Comparison of ENCODE assay signal across 27 cellular contexts in genomic region chr15:36814708-36815107, GRCh38.
DNase-seq lines count a peak whose midpoint lies in the region; ATAC-seq, FAIRE-seq and TF ChIP-seq lines count a peak whose summit lies in the region.
"Had no signal": no experiment of that assay in that cellular context is flagged by ENCODE, and none has a peak within 500 bp of the region (broad histone marks: within the 10 kb centered on the region; RNA-seq: fewer than 3 reads in every experiment).

No MANE protein-coding gene starts in this region.

- H3K36me3 ChIP-seq in IMR-90 (ENCODE audit: control insufficient read depth, insufficient read depth, low read length) (no peaks in the 10 kb centered on the region), H1 (ENCODE audit: control insufficient read depth in 2 of 4, insufficient read depth in 4 of 4, low read length in 3 of 4) (no peaks in the 10 kb centered on the region), liver (ENCODE audit: control insufficient read depth in 4 of 4, insufficient read depth in 3 of 4, low read depth in 1 of 4, low read length in 3 of 4) (no peaks in the 10 kb centered on the region), neuronal stem cell (replicated peaks in 1 of 2; ENCODE audit: control insufficient read depth in 2 of 2, insufficient read depth in 2 of 2, low read length in 2 of 2) (no peaks in the 10 kb centered on the region)
- H3K36me3 ChIP-seq: Peyer's patch, vagina had no signal

- in situ Hi-C loops in IMR-90 (cut with MboI; ENCODE audit: low sequenced_read_pairs) = no loop called here

- no peak overlapping the region for H3K56ac ChIP-seq in IMR-90 (ENCODE audit: extremely low read depth, insufficient read depth, low read length)
- H3K56ac ChIP-seq in H1 (replicated peaks; ENCODE audit: insufficient read length, low read depth, low read length) = no peak overlapping the region

- H3K9ac ChIP-seq in IMR-90 (ENCODE audit: low read depth, low read length) (no peak overlapping the region), H1 (replicated peaks in 1 of 4; ENCODE audit: extremely low read depth in 1 of 4, low read depth in 3 of 4, low read length in 3 of 4) (no peak overlapping the region), liver (ENCODE audit: low read depth in 1 of 2, low read length in 2 of 2) (peak overlapping the region in 1 of 2 donors; percentile 65), neuronal stem cell (ENCODE audit: low read depth, low read length, poor library complexity) (no peak overlapping the region)

- no peak overlapping the region for H2BK15ac ChIP-seq in IMR-90 (ENCODE audit: low read depth, low read length)
- no peak overlapping the region for H2BK15ac ChIP-seq in H1 (ENCODE audit: low read length)
- H2BK15ac ChIP-seq in neuronal stem cell (ENCODE audit: low read length) = no peak overlapping the region

- no peak overlapping the region for H2AK9ac ChIP-seq in IMR-90 (replicated peaks; ENCODE audit: low read depth, low read length, poor library complexity)

- H3K79me2 ChIP-seq in H1 (ENCODE audit: control insufficient read depth in 1 of 2, insufficient read depth in 2 of 2, low read length in 2 of 2) = peaks cover 0 to 3% of the 10 kb centered on the region in 2 experiments; a peak in 1 of 4 replicates

- H3K9me3 ChIP-seq in IMR-90 (ENCODE audit: control insufficient read depth, insufficient read depth, low read length) = no peaks in the 10 kb centered on the region; the same call in 1 of the 2 replicates
- no peaks in the 10 kb centered on the region for H3K9me3 ChIP-seq in H1 (ENCODE audit: insufficient read depth in 2 of 2, low read depth in 1 of 2, low read length in 1 of 2)
- no peaks in the 10 kb centered on the region for H3K9me3 ChIP-seq in liver (ENCODE audit: control insufficient read depth in 4 of 4, low read length in 3 of 4)
- no peaks in the 10 kb centered on the region for H3K9me3 ChIP-seq in neuronal stem cell (replicated peaks in 1 of 2; ENCODE audit: control insufficient read depth in 2 of 2, insufficient read depth in 1 of 2, low read depth in 1 of 2, low read length in 2 of 2)
- H3K9me3 ChIP-seq: Peyer's patch, vagina had no signal

- dilution Hi-C loops in IMR-90 (cut with HindIII; ENCODE audit: low sequenced_read_pairs, unreplicated experiment) = no loop called here

- no peak overlapping the region for H3K4me3 Mint-ChIP-seq in stimulated activated naive B cell treated with anti-CD40 and anti-IgM and Interleukin-4, amounts not matched to agents 10 μg/mL and 1 μg/mL and 100 μg/mL, for 72 hours
- H3K4me3 Mint-ChIP-seq: activated T-cell treated with anti-CD3 and anti-CD28 coated beads, Interleukin-2, amount 50 U/mL, for 24 hours; CD14-positive monocyte; dendritic cell treated with granulocyte-macrophage colony-stimulating factor and Interleukin-4, amounts not matched to agents 40 ng/mL and 50 ng/mL, for 4 days; naive B cell had no signal

- H4K91ac ChIP-seq in IMR-90 (ENCODE audit: insufficient read depth, low read depth, low read length) (no peak overlapping the region), H1 (replicated peaks; ENCODE audit: insufficient read length, low read length) (no peak overlapping the region), neuronal stem cell (ENCODE audit: low read depth, low read length, poor library complexity) (no peak overlapping the region)

- H2BK120ac ChIP-seq in IMR-90 (ENCODE audit: low read depth, low read length) (no peak overlapping the region), H1 (replicated peaks; ENCODE audit: low read depth, low read length) (no peak overlapping the region), neuronal stem cell (ENCODE audit: low read depth, low read length) (no peak overlapping the region)

- no peaks in the 10 kb centered on the region for H3K27me3 Mint-ChIP-seq in stimulated activated naive B cell treated with anti-CD40 and anti-IgM and Interleukin-4, amounts not matched to agents 10 μg/mL and 1 μg/mL and 100 μg/mL, for 72 hours
- H3K27me3 Mint-ChIP-seq: activated T-cell treated with anti-CD3 and anti-CD28 coated beads, Interleukin-2, amount 50 U/mL, for 24 hours; dendritic cell treated with granulocyte-macrophage colony-stimulating factor and Interleukin-4, amounts not matched to agents 40 ng/mL and 50 ng/mL, for 4 days; naive B cell had no signal

- BruUV-seq in IMR-90 (replicated peaks; lab: Mats Ljungman, UMichigan) = no TSS peak

- no peak overlapping the region for H3K4ac ChIP-seq in IMR-90 (ENCODE audit: low read depth, low read length)
- no peak overlapping the region for H3K4ac ChIP-seq in H1 (replicated peaks; ENCODE audit: insufficient read length, low read depth, low read length)
- H3K4ac ChIP-seq in neuronal stem cell (ENCODE audit: low read length) = no peak overlapping the region

- H3K27me3 ChIP-seq in IMR-90 (ENCODE audit: control insufficient read depth, insufficient read depth, low read length) (no peaks in the 10 kb centered on the region), H1 (replicated peaks in 1 of 4; ENCODE audit: control insufficient read depth in 3 of 4, extremely low read depth in 1 of 4, insufficient read depth in 3 of 4, low read length in 3 of 4) (no peaks in the 10 kb centered on the region), liver (ENCODE audit: control insufficient read depth in 4 of 4, insufficient read depth in 4 of 4, low read length in 3 of 4) (no peaks in the 10 kb centered on the region), neuronal stem cell (ENCODE audit: control insufficient read depth in 3 of 3, insufficient read depth in 3 of 3, low read depth in 1 of 3, low read length in 3 of 3) (no peaks in the 10 kb centered on the region)
- H3K27me3 ChIP-seq: Peyer's patch, vagina had no signal

- no peak for TF ChIP-seq CTCF in AG10803 (conservative IDR thresholded peaks at IDR 0.05; ENCODE audit: low read length)
- TF ChIP-seq CTCF in IMR-90 (conservative IDR thresholded peaks at IDR 0.05; ENCODE audit: low read depth, low read length) = no peak
- no peak for TF ChIP-seq CTCF in H1 (IDR thresholded peaks at IDR 0.05; ENCODE audit: control extremely low read depth in 1 of 3, insufficient read depth in 1 of 3, low read depth in 1 of 3, low read length in 3 of 3)
- no peak for TF ChIP-seq CTCF in liver (IDR thresholded peaks at IDR 0.05; ENCODE audit: low read depth, low read length, missing input control)

- H3K23ac ChIP-seq in IMR-90 (ENCODE audit: low read depth, low read length) (no peak overlapping the region), H1 (ENCODE audit: insufficient read length) (no peak overlapping the region), neuronal stem cell (ENCODE audit: low read depth, low read length, poor library complexity) (no peak overlapping the region)

- H3K4me2 ChIP-seq in IMR-90 (ENCODE audit: low read depth, low read length) (no peak overlapping the region), H1 (ENCODE audit: insufficient read depth in 1 of 2, low read depth in 2 of 2, low read length in 2 of 2) (no peak overlapping the region), neuronal stem cell (ENCODE audit: insufficient read depth, low read length, poor library complexity, severe bottlenecking) (no peak overlapping the region)

- no peak overlapping the region for H2BK12ac ChIP-seq in H1 (ENCODE audit: low read depth, low read length)
- no peak overlapping the region for H2BK12ac ChIP-seq in neuronal stem cell (ENCODE audit: low read length)

- H3K18ac ChIP-seq in IMR-90 (ENCODE audit: low read depth, low read length) (no peak overlapping the region), H1 (ENCODE audit: extremely low read depth, low read length) (no peak overlapping the region), neuronal stem cell (ENCODE audit: low read length) (no peak overlapping the region)

- ATAC-seq in IMR-90 (ENCODE audit: low read depth) (no peak; the same call in 1 of the 2 replicates), HG02884 (IDR thresholded peaks at IDR 0.05; ENCODE audit: unreplicated experiment) (no peak)
- no peak for ATAC-seq in stimulated activated naive B cell treated with anti-CD40 and anti-IgM and Interleukin-4, amounts not matched to agents 10 μg/mL and 1 μg/mL and 100 μg/mL, for 72 hours (replicated peaks)
- ATAC-seq: left cardiac atrium had no signal

- no peak overlapping the region for H2AFZ ChIP-seq in IMR-90 (replicated peaks; ENCODE audit: low read length, poor library complexity)
- H2AFZ ChIP-seq in H1 (ENCODE audit: low read length) = no peak overlapping the region
- H2AFZ ChIP-seq in neuronal stem cell (ENCODE audit: low read length) = no peak overlapping the region

- H2AK5ac ChIP-seq in IMR-90 (ENCODE audit: low read depth, low read length) (no peak overlapping the region), H1 (ENCODE audit: low read depth, low read length) (no peak overlapping the region), neuronal stem cell (ENCODE audit: low read depth, low read length) (no peak overlapping the region)

- H3K4me3 ChIP-seq in AG10803 (ENCODE audit: low read length) (no peak overlapping the region), IMR-90 (ENCODE audit: insufficient read depth, low read depth, low read length) (no peak overlapping the region), H1 (ENCODE audit: extremely low read depth in 1 of 4, insufficient read depth in 2 of 4, low read depth in 3 of 4, low read length in 4 of 4) (no peak overlapping the region), liver (ENCODE audit: low read depth in 1 of 3, low read length in 3 of 3) (no peak overlapping the region), neuronal stem cell (ENCODE audit: low read length in 2 of 2) (no peak overlapping the region)
- H3K4me3 ChIP-seq: Peyer's patch, vagina had no signal

- H3K4me1 Mint-ChIP-seq in stimulated activated naive B cell treated with anti-CD40 and anti-IgM and Interleukin-4, amounts not matched to agents 10 μg/mL and 1 μg/mL and 100 μg/mL, for 72 hours = peaks cover 0 to 2% of the 10 kb centered on the region in 2 donors
- H3K4me1 Mint-ChIP-seq: naive B cell had no signal

- intact Hi-C loops in IMR-90 (cut with micrococcal nuclease) = no loop called here

- CTCF ChIA-PET in IMR-90 (lab: Yijun Ruan, JAX) = no interaction called here
- CTCF ChIA-PET in H1 (lab: Charles Lee; ENCODE audit: partially characterized antibody) = no interaction called here

- no peaks in the 10 kb centered on the region for H3K79me1 ChIP-seq in IMR-90 (ENCODE audit: low read depth in 1 of 2, low read length in 2 of 2)
- H3K79me1 ChIP-seq in H1 (ENCODE audit: low read depth, low read length) = no peaks in the 10 kb centered on the region
- H3K79me1 ChIP-seq in neuronal stem cell (ENCODE audit: low read depth, low read length) = no peaks in the 10 kb centered on the region

- H4K20me1 ChIP-seq in IMR-90 (ENCODE audit: insufficient read depth, low read length) = no peaks in the 10 kb centered on the region
- no peaks in the 10 kb centered on the region for H4K20me1 ChIP-seq in H1 (replicated peaks in 1 of 2; ENCODE audit: control insufficient read depth in 1 of 2, insufficient read depth in 2 of 2, low read length in 2 of 2)

- H3K14ac ChIP-seq in IMR-90 (replicated peaks; ENCODE audit: low read depth, low read length) = no peak overlapping the region
- no peak overlapping the region for H3K14ac ChIP-seq in H1 (ENCODE audit: insufficient read length)
- H3K14ac ChIP-seq in neuronal stem cell (ENCODE audit: low read length) = no peak overlapping the region

- POLR2A ChIA-PET in IMR-90 (lab: Charles Lee; ENCODE audit: unreplicated experiment) = interaction anchor here (0.6 kb wide), 1 partner anchor 980 kb away, joined by 4 read pairs; no protein-coding TSS in a partner anchor
- POLR2A ChIA-PET in H1 (lab: Charles Lee; ENCODE audit: partially characterized antibody) = no interaction called here

- H2BK5ac ChIP-seq in IMR-90 (ENCODE audit: low read depth, low read length, poor library complexity, severe bottlenecking) (no peak overlapping the region), H1 (ENCODE audit: low read depth, low read length) (no peak overlapping the region), neuronal stem cell (ENCODE audit: low read length) (no peak overlapping the region)

- H2BK20ac ChIP-seq in IMR-90 (ENCODE audit: low read depth, low read length) (no peak overlapping the region), H1 (ENCODE audit: low read length) (no peak overlapping the region)

- H3K27ac Mint-ChIP-seq in stimulated activated naive B cell treated with anti-CD40 and anti-IgM and Interleukin-4, amounts not matched to agents 10 μg/mL and 1 μg/mL and 100 μg/mL, for 72 hours = no peak overlapping the region
- H3K27ac Mint-ChIP-seq: activated T-cell treated with anti-CD3 and anti-CD28 coated beads, Interleukin-2, amount 50 U/mL, for 24 hours; CD14-positive monocyte; dendritic cell treated with granulocyte-macrophage colony-stimulating factor and Interleukin-4, amounts not matched to agents 40 ng/mL and 50 ng/mL, for 4 days; naive B cell had no signal

- H4K8ac ChIP-seq in IMR-90 (ENCODE audit: low read depth in 2 of 2, low read length in 2 of 2) (no peak overlapping the region), H1 (ENCODE audit: extremely low read depth, insufficient read depth, low read length) (no peak overlapping the region), neuronal stem cell (ENCODE audit: low read depth, low read length) (no peak overlapping the region)

- H3K9me3 Mint-ChIP-seq in stimulated activated naive B cell treated with anti-CD40 and anti-IgM and Interleukin-4, amounts not matched to agents 10 μg/mL and 1 μg/mL and 100 μg/mL, for 72 hours = no peaks in the 10 kb centered on the region
- H3K9me3 Mint-ChIP-seq: activated T-cell treated with anti-CD3 and anti-CD28 coated beads, Interleukin-2, amount 50 U/mL, for 24 hours; naive B cell had no signal

- TF ChIP-seq EP300 in H1 (IDR thresholded peaks at IDR 0.05; ENCODE audit: borderline replicate concordance in 1 of 2, low read depth in 2 of 2, low read length in 2 of 2) = no peak

- no CpG with 5 or more reads among the region's 1 CpG for WGBS in IMR-90 (ENCODE audit: extremely low coverage in 2 of 2, insufficient read length in 1 of 2), 2 experiments
- 91% methylated on average over 1 of the region's 1 CpG; no CpG with 5 or more reads in 1 of the 2 experiments for WGBS in H1 (ENCODE audit: extremely low coverage in 1 of 2, insufficient coverage in 1 of 2, insufficient read length in 1 of 2, insufficient replicate concordance in 2 of 2, low coverage in 1 of 2, low lambda C conversion rate in 2 of 2, missing lambda C conversion rate in 1 of 2), 2 experiments
- WGBS in liver = 76% methylated on average over 1 of the region's 1 CpG
- WGBS in neuronal stem cell (ENCODE audit: extremely low coverage in 2 of 2, insufficient read length in 2 of 2, insufficient replicate concordance in 1 of 2), 2 donors = no CpG with 5 or more reads among the region's 1 CpG

- DNase-seq in AG10803 (ENCODE audit: low read depth) (peak; percentile 38), IMR-90 (peak; percentile 21), H1 (ENCODE audit: low read depth in 1 of 2, low spot score in 2 of 2) (no peak), GF-D8 (lab: John Stamatoyannopoulos, UW) (no peak), neuronal stem cell (ENCODE audit: low spot score) (no peak)
- DNase-seq in stimulated activated naive B cell treated with anti-CD40 and anti-IgM and Interleukin-4, amounts not matched to agents 10 μg/mL and 1 μg/mL and 100 μg/mL, for 72 hours = no peak
- DNase-seq: activated CD8-positive, alpha-beta memory T cell treated with anti-CD3 and anti-CD28 coated beads for 24 hours; activated gamma-delta T cell treated with Interleukin-2 at 50 U/mL for 16 hours; activated T-cell treated with anti-CD3 and anti-CD28 coated beads, Interleukin-2, amount 50 U/mL, for 24 hours; EL; left cardiac atrium; naive B cell; NCI-H1436 treated with DMSO at 0.1 percent for 48 hours; NCI-H524 treated with DMSO at 0.1 percent for 48 hours; occipital lobe; retina; stimulated activated CD4-positive, alpha-beta T cell treated with anti-CD3 and anti-CD28 coated beads, Interleukin-12 subunit alpha, Interleukin-12 subunit beta, amount 100 ng/mL, for 4 hours; stimulated activated CD4-positive, alpha-beta T cell treated with anti-CD3 and anti-CD28 coated beads, Interleukin-4, amount 100 ng/mL, for 24 hours; stimulated activated naive CD4-positive, alpha-beta T cell; T-helper 1 cell had no signal

- FAIRE-seq in H1 (lab: Jason Lieb, UNC) = no peak
- FAIRE-seq: TTC549 had no signal

- no peaks in the 10 kb centered on the region for H3K23me2 ChIP-seq in H1 (ENCODE audit: low read depth, low read length)

- no peaks in the 10 kb centered on the region for H3K4me1 ChIP-seq in IMR-90 (ENCODE audit: control insufficient read depth, insufficient read depth, low read length)
- no peaks in the 10 kb centered on the region for H3K4me1 ChIP-seq in H1 (replicated peaks in 1 of 4; ENCODE audit: control insufficient read depth in 3 of 4, insufficient read depth in 4 of 4, low read length in 3 of 4)
- H3K4me1 ChIP-seq in liver (ENCODE audit: control insufficient read depth in 4 of 4, insufficient read depth in 4 of 4, low read length in 3 of 4) = peaks cover 0 to 52% (median 30%) of the 10 kb centered on the region in 4 donors
- peaks cover 0 to 2% of the 10 kb centered on the region in 2 donors for H3K4me1 ChIP-seq in neuronal stem cell (ENCODE audit: control insufficient read depth in 2 of 2, insufficient read depth in 1 of 2, low read depth in 1 of 2, low read length in 2 of 2)

- TF ChIP-seq POLR2A in IMR-90 (IDR thresholded peaks at IDR 0.05; ENCODE audit: low read depth, low read length) = no peak
- no peak for TF ChIP-seq POLR2A in H1 (IDR thresholded peaks at IDR 0.05; ENCODE audit: control extremely low read depth in 1 of 2, low read depth in 2 of 2, low read length in 2 of 2)

- H3K36me3 Mint-ChIP-seq in stimulated activated naive B cell treated with anti-CD40 and anti-IgM and Interleukin-4, amounts not matched to agents 10 μg/mL and 1 μg/mL and 100 μg/mL, for 72 hours = peaks cover 0 to 4% of the 10 kb centered on the region in 2 donors
- H3K36me3 Mint-ChIP-seq: CD14-positive monocyte, naive B cell had no signal

- H3K27ac ChIP-seq in IMR-90 (ENCODE audit: insufficient read depth, low read length) (no peak overlapping the region), H1 (ENCODE audit: low read depth, low read length) (no peak overlapping the region), liver (ENCODE audit: low read depth in 1 of 2, low read length in 2 of 2) (peak overlapping the region; percentile 75 to 81), neuronal stem cell (replicated peaks; ENCODE audit: low read length) (no peak overlapping the region)
- H3K27ac ChIP-seq: Peyer's patch, vagina had no signal

- TF ChIP-seq RAD21 in IMR-90 (IDR thresholded peaks at IDR 0.05; ENCODE audit: low read length) (no peak), H1 (IDR thresholded peaks at IDR 0.05 in 1 of 2, conservative IDR thresholded peaks at IDR 0.05 in 1 of 2; ENCODE audit: low read depth in 2 of 2, low read length in 2 of 2) (no peak), liver (IDR thresholded peaks at IDR 0.05) (peak in 1 of 2 donors; percentile 25)

- H4K5ac ChIP-seq in IMR-90 (ENCODE audit: low read depth, low read length) = no peak overlapping the region
- no peak overlapping the region for H4K5ac ChIP-seq in H1 (ENCODE audit: insufficient read length, low read depth, low read length)

- H3K9me1 ChIP-seq in IMR-90 (ENCODE audit: insufficient read depth, low read length) = no peaks in the 10 kb centered on the region

Comparison
In these comparisons a context has a peak if more than half of its experiments do, and no peak if none do; other contexts are left out.
1. DNase-seq: peak in AG10803 (single experiment) and IMR-90 (single experiment); none in H1 (0 of 2), stimulated activated naive B cell treated with anti-CD40 and anti-IgM and Interleukin-4, amounts not matched to agents 10 μg/mL and 1 μg/mL and 100 μg/mL, for 72 hours (single experiment), GF-D8 (single experiment) and neuronal stem cell (single experiment).
2. H3K27ac ChIP-seq: peak in liver (2 of 2); none in IMR-90 (single experiment), H1 (single experiment) and neuronal stem cell (single experiment).